1 cellular context compared by ENCODE assay signal in genomic region chr9:114677418-114677817, GRCh38.
TF ChIP-seq lines count a peak whose summit lies in the region.

No MANE protein-coding gene starts in this region.

TF ChIP-seq in GM23338, 12 proteins besides CTCF, POLR2A, EP300 and RAD21 (continued from another document):
- TF ChIP-seq ZNF462 (CRISPR knock-in tag; IDR thresholded peaks at IDR 0.05) (no peak), JUNB (IDR thresholded peaks at IDR 0.05; ENCODE audit: unreplicated experiment) (no peak)
TF ChIP-seq in GM23338: peak in this region for 0.
